16 cellular contexts compared by ENCODE assay signal in the genomic region with DNA sequence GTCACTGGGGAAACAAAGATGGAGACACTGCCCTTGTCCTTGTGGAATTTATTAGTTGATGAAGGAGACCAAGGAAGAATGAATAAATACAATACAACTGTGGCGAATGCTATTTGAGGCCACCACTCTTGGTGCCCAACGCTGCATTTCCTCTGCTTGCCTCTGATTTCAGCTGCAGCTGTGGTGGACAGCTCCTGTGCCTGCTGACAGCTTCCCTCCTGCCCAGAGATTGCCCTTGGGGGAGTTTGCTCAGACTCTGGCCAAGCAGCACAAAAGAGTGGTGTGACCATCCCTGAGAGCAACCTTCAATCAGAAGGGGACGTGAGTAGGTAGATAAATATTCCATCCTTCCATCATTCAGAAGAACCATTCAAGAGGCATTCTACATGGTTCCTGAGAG.
DNase-seq lines count a peak whose midpoint lies in the region; ATAC-seq, FAIRE-seq and TF ChIP-seq lines count a peak whose summit lies in the region.
"Had no signal": no experiment of that assay in that cellular context is flagged by ENCODE, and none has a peak within 500 bp of the region (broad histone marks: within the 10 kb centered on the region; RNA-seq: fewer than 3 reads in every experiment).

No MANE protein-coding gene starts in this region.

- no peaks in the 10 kb centered on the region for H3K9me3 ChIP-seq in breast epithelium
- H3K9me3 ChIP-seq in adipocyte (ENCODE audit: control insufficient read depth, low read length) = no peaks in the 10 kb centered on the region
- H3K9me3 ChIP-seq: heart right ventricle, right lobe of liver, thoracic aorta had no signal

- no peak for TF ChIP-seq POLR2A in breast epithelium (IDR thresholded peaks at IDR 0.05)

- no peak overlapping the region for H3K27ac ChIP-seq in breast epithelium
- H3K27ac ChIP-seq: heart right ventricle, right lobe of liver, thoracic aorta had no signal

- FAIRE-seq in urothelium cell line (lab: Jason Lieb, UNC) = no peak

- no peak overlapping the region for H3K9ac ChIP-seq in adipocyte (ENCODE audit: low read length)

- H3K27me3 ChIP-seq in breast epithelium = no peaks in the 10 kb centered on the region
- H3K27me3 ChIP-seq in adipocyte (replicated peaks; ENCODE audit: control insufficient read depth, insufficient read depth, low read length) = no peaks in the 10 kb centered on the region
- H3K27me3 ChIP-seq: right lobe of liver had no signal

- DNase-seq in MCF 10A (ENCODE audit: unreplicated experiment) = peak; percentile 40
- no peak for DNase-seq in breast epithelium (ENCODE audit: low spot score in 2 of 2)
- peak; percentile 3 for DNase-seq in adipocyte (ENCODE audit: low read depth)
- DNase-seq in islet precursor cell = peak; percentile 81
- DNase-seq in urothelium cell line (ENCODE audit: low spot score) = peak; percentile 31
- no peak for DNase-seq in natural killer cell treated with Interleukin-12 subunit alpha and Interleukin-12 subunit beta and Interleukin-15 and Interleukin-18, amount 100 ng/mL, for 72 hours (ENCODE audit: low spot score)
- DNase-seq in DMS114 treated with DMSO at 0.1 percent for 48 hours (lab: John Stamatoyannopoulos, UW; ENCODE audit: unreplicated experiment) = no peak
- DNase-seq: DMS79 treated with DMSO at 0.1 percent for 48 hours; effector memory CD8-positive, alpha-beta T cell; KBM-7; NCI-H1930; right lobe of liver; T-helper 17 cell had no signal

- no peak for ATAC-seq in natural killer cell treated with Interleukin-12 subunit alpha and Interleukin-12 subunit beta and Interleukin-15 and Interleukin-18, amount 100 ng/mL, for 72 hours
- ATAC-seq in GM18498 (IDR thresholded peaks at IDR 0.05; ENCODE audit: unreplicated experiment) = no peak
- ATAC-seq: effector memory CD8-positive, alpha-beta T cell; T-helper 17 cell had no signal

- no peak overlapping the region for H3K27ac Mint-ChIP-seq in MCF 10A (ENCODE audit: low read depth, unreplicated experiment)
- no peak overlapping the region for H3K27ac Mint-ChIP-seq in natural killer cell treated with Interleukin-12 subunit alpha and Interleukin-12 subunit beta and Interleukin-15 and Interleukin-18, amount 100 ng/mL, for 72 hours
- H3K27ac Mint-ChIP-seq: effector memory CD8-positive, alpha-beta T cell; T-helper 17 cell had no signal

- H3K4me1 ChIP-seq in breast epithelium = no peaks in the 10 kb centered on the region
- no peaks in the 10 kb centered on the region for H3K4me1 ChIP-seq in adipocyte (ENCODE audit: control insufficient read depth, insufficient read depth, low read length)
- H3K4me1 ChIP-seq: heart right ventricle, right lobe of liver had no signal

- TF ChIP-seq CTCF in MCF 10A (IDR thresholded peaks at IDR 0.05; ENCODE audit: unreplicated experiment) = no peak
- no peak for TF ChIP-seq CTCF in breast epithelium (IDR thresholded peaks at IDR 0.05)

- no peak overlapping the region for H3K4me3 Mint-ChIP-seq in MCF 10A (ENCODE audit: unreplicated experiment)
- H3K4me3 Mint-ChIP-seq in natural killer cell treated with Interleukin-12 subunit alpha and Interleukin-12 subunit beta and Interleukin-15 and Interleukin-18, amount 100 ng/mL, for 72 hours = no peak overlapping the region
- H3K4me3 Mint-ChIP-seq: effector memory CD8-positive, alpha-beta T cell; T-helper 17 cell had no signal

- H3K36me3 ChIP-seq in breast epithelium (no peaks in the 10 kb centered on the region), adipocyte (ENCODE audit: control insufficient read depth, insufficient read depth, low read length, severe bottlenecking) (no peaks in the 10 kb centered on the region)
- H3K36me3 ChIP-seq: heart right ventricle, right lobe of liver, thoracic aorta had no signal

- POLR2A ChIA-PET in MCF 10A (lab: Yijun Ruan, JAX) = no interaction called here

- H3K4me1 Mint-ChIP-seq in MCF 10A (ENCODE audit: insufficient read depth, unreplicated experiment) = no peaks in the 10 kb centered on the region
- H3K4me1 Mint-ChIP-seq in natural killer cell treated with Interleukin-12 subunit alpha and Interleukin-12 subunit beta and Interleukin-15 and Interleukin-18, amount 100 ng/mL, for 72 hours (ENCODE audit: low read depth in 2 of 2) = no peaks in the 10 kb centered on the region
- H3K4me1 Mint-ChIP-seq: T-helper 17 cell had no signal

- no peaks in the 10 kb centered on the region for H3K9me3 Mint-ChIP-seq in MCF 10A (ENCODE audit: unreplicated experiment)
- H3K9me3 Mint-ChIP-seq in natural killer cell treated with Interleukin-12 subunit alpha and Interleukin-12 subunit beta and Interleukin-15 and Interleukin-18, amount 100 ng/mL, for 72 hours = no peaks in the 10 kb centered on the region
- H3K9me3 Mint-ChIP-seq: effector memory CD8-positive, alpha-beta T cell had no signal

- CTCF ChIA-PET in MCF 10A (lab: Yijun Ruan, JAX) = no interaction called here

- no TSS peak for BruUV-seq in MCF 10A (replicated peaks; lab: Mats Ljungman, UMichigan)

- intact Hi-C loops in MCF 10A (cut with micrococcal nuclease) (no loop called here), breast epithelium (cut with DNase I; ENCODE audit: low total_unique reads) (loop anchor here (10.0 kb wide), 1 partner anchor 1589 kb away; no protein-coding TSS in a partner anchor)

- H3K4me3 ChIP-seq in breast epithelium = no peak overlapping the region
- no peak overlapping the region for H3K4me3 ChIP-seq in adipocyte (ENCODE audit: low read length)
- H3K4me3 ChIP-seq: heart right ventricle, right lobe of liver, thoracic aorta had no signal

- peaks cover 74% of the 10 kb centered on the region for H3K27me3 Mint-ChIP-seq in MCF 10A (ENCODE audit: insufficient read depth, unreplicated experiment)
- peaks cover 17 to 18% of the 10 kb centered on the region in 2 donors for H3K27me3 Mint-ChIP-seq in natural killer cell treated with Interleukin-12 subunit alpha and Interleukin-12 subunit beta and Interleukin-15 and Interleukin-18, amount 100 ng/mL, for 72 hours

- H3K36me3 Mint-ChIP-seq in MCF 10A (ENCODE audit: insufficient read depth, unreplicated experiment) = no peaks in the 10 kb centered on the region
- no peaks in the 10 kb centered on the region for H3K36me3 Mint-ChIP-seq in natural killer cell treated with Interleukin-12 subunit alpha and Interleukin-12 subunit beta and Interleukin-15 and Interleukin-18, amount 100 ng/mL, for 72 hours

Comparison
In these comparisons a context has a peak if more than half of its experiments do, and no peak if none do; other contexts are left out.
1. DNase-seq: peak in MCF 10A (single experiment), adipocyte (single experiment), islet precursor cell (single experiment) and urothelium cell line (single experiment); none in breast epithelium (0 of 2), natural killer cell treated with Interleukin-12 subunit alpha and Interleukin-12 subunit beta and Interleukin-15 and Interleukin-18, amount 100 ng/mL, for 72 hours (single experiment) and DMS114 treated with DMSO at 0.1 percent for 48 hours (single experiment).